Comparison of ENCODE assay signal across 17 cellular contexts in the genomic region with DNA sequence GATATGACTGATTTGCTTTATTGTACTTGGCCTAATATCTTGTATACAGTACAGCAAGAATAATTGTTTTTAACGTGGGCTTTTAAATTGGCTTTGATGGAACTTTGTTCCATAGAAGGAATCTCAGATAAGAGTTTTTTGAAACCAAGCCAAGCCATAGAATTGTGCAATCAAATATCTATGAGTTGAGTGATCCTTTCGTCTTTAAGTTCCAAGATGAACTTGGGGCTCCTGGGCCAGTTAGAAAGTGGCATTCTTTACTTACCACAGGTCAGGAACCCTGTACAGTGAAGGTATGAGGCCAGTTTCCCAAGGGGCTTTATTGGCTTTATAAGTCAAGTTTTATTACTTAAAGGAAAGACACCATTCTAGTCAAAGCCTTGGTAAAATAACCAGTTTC.
"Had no signal": no experiment of that assay in that cellular context is flagged by ENCODE, and none has a peak within 500 bp of the region (broad histone marks: within the 10 kb centered on the region; RNA-seq: fewer than 3 reads in every experiment).

No MANE protein-coding gene starts in this region.

- H3K4me3 ChIP-seq: cardiac muscle cell, lung, neural progenitor cell, smooth muscle cell had no signal

- H3K36me3 ChIP-seq: cardiac muscle cell, neural progenitor cell had no signal

- DNase-seq: activated B cell treated with CpG ODN at 0.5 μM for 24 hours; activated CD4-positive, alpha-beta T cell treated with anti-CD3 and anti-CD28 coated beads, Interleukin-2, amount 10 ng/mL, durations not matched to agents 24 days and 14 days; activated CD8-positive, alpha-beta memory T cell treated with anti-CD3 and anti-CD28 coated beads for 24 hours; activated naive CD4-positive, alpha-beta T cell treated with anti-CD3 and anti-CD28 coated beads, Interleukin-2, amount 10 ng/mL, durations not matched to agents 7 days and 5 days; activated T-cell treated with anti-CD3 and anti-CD28 coated beads for 4 hours; amygdala; effector CD8-positive, alpha-beta T cell; head of caudate nucleus; left colon; midbrain; retina had no signal

- H3K4me1 ChIP-seq: neural progenitor cell, parathyroid adenoma had no signal

- H3K27me3 ChIP-seq: cardiac muscle cell, neural progenitor cell had no signal

- ATAC-seq: activated T-helper 17 cell treated with anti-CD3 and anti-CD28 coated beads, Interleukin-2, amount 50 U/mL, for 72 hours; left colon had no signal

- H3K9ac ChIP-seq: neural progenitor cell, parathyroid adenoma had no signal
